8 cellular contexts compared by ENCODE assay signal in genomic region chr15:50880651-50881114, GRCh38. TPM values are rescaled to one million over a fixed set of nuclear protein-coding genes. Genes with fewer than 3 reads are reported as not detected.
DNase-seq lines count a peak whose midpoint lies in the region; ATAC-seq and TF ChIP-seq lines count a peak whose summit lies in the region.

No MANE protein-coding gene starts in this region.

- H3K27me3 Mint-ChIP-seq in effector memory CD8-positive, alpha-beta T cell: no peaks in the 10 kb centered on the region

- no peaks in the 10 kb centered on the region for H3K9me3 Mint-ChIP-seq in effector memory CD8-positive, alpha-beta T cell

- ATAC-seq in GM21381 (IDR thresholded peaks at IDR 0.05; ENCODE audit: unreplicated experiment) (peak; percentile 29), heart right ventricle (no peak)
- peak; percentile 54 for ATAC-seq in effector memory CD8-positive, alpha-beta T cell (replicated peaks)

- H3K4me1 ChIP-seq in heart right ventricle: peaks cover 5 to 76% (median 9%) of the 10 kb centered on the region in 9 donors

- H3K4me3 ChIP-seq in heart right ventricle: no peak overlapping the region

- H3K36me3 Mint-ChIP-seq in effector memory CD8-positive, alpha-beta T cell (ENCODE audit: insufficient read depth): peaks cover 5% of the 10 kb centered on the region

- no peaks in the 10 kb centered on the region for H3K36me3 ChIP-seq in heart right ventricle

- peak overlapping the region in 2 of 10 donors; percentile 12 to 82 for H3K27ac ChIP-seq in heart right ventricle

- H3K4me1 Mint-ChIP-seq in effector memory CD8-positive, alpha-beta T cell (ENCODE audit: low read depth in 2 of 2): peaks cover 28 to 38% of the 10 kb centered on the region in 2 donors

- DNase-seq in AML-193 (lab: John Stamatoyannopoulos, UW): peak; percentile 69 to 70
- DNase-seq in NCI-H460 (ENCODE audit: extremely low read depth, low read depth): peak; percentile 67
- no peak for DNase-seq in effector memory CD8-positive, alpha-beta T cell
- DNase-seq in NCI-H82 (lab: John Stamatoyannopoulos, UW): no peak
- no peak for DNase-seq in DMS53 treated with DMSO at 0.1 percent for 48 hours (lab: John Stamatoyannopoulos, UW; ENCODE audit: unreplicated experiment)
- DNase-seq in 8988T: no peak
- no peak for DNase-seq in heart right ventricle

- intact Hi-C loops in heart right ventricle (cut with DNase I): no loop called here

- H3K27me3 ChIP-seq in heart right ventricle: no peaks in the 10 kb centered on the region

- 91 to 93% methylated on average over 2 of the region's 2 CpGs for WGBS in heart right ventricle, 2 donors

- TF ChIP-seq CTCF in heart right ventricle (IDR thresholded peaks at IDR 0.05): no peak

- H3K27ac Mint-ChIP-seq in effector memory CD8-positive, alpha-beta T cell: peak overlapping the region; percentile 86 to 93

- no peaks in the 10 kb centered on the region for H3K9me3 ChIP-seq in heart right ventricle

- H3K4me3 Mint-ChIP-seq in effector memory CD8-positive, alpha-beta T cell: peak overlapping the region; percentile 13 to 21

RNA-seq across cellular contexts. Expression of gene AP4E1, which starts 27.8 kb away (rescaled TPM):
- 11.8 and 12.5 TPM in 2 replicates for total RNA-seq in NCI-H460 (2014; rRNA removed; shearing (Covaris generic))
- 8.3 and 8.4 TPM in 2 replicates for polyA plus RNA-seq in NCI-H460 (2014; cell fraction: nucleus; rRNA removed)
- 10 to 100 TPM in 3 of 10 donors, 1 to 10 TPM in 7; 6.5 to 11.1 (median 8.9) TPM for total RNA-seq in heart right ventricle
- 1 to 10 TPM; 2.0 to 3.4 TPM for polyA plus RNA-seq in heart right ventricle

Comparison
In these comparisons a context has a peak if more than half of its experiments do, and no peak if none do; other contexts are left out.
1. DNase-seq: peak in AML-193 (2 of 2) and NCI-H460 (single experiment); none in effector memory CD8-positive, alpha-beta T cell (0 of 3), NCI-H82 (single experiment), DMS53 treated with DMSO at 0.1 percent for 48 hours (single experiment), 8988T (single experiment) and heart right ventricle (0 of 2).
2. ATAC-seq: peak in GM21381 (single experiment) and effector memory CD8-positive, alpha-beta T cell (single experiment); none in heart right ventricle (0 of 8).